Comparison of ENCODE assay signal across 8 cellular contexts in the genomic region with DNA sequence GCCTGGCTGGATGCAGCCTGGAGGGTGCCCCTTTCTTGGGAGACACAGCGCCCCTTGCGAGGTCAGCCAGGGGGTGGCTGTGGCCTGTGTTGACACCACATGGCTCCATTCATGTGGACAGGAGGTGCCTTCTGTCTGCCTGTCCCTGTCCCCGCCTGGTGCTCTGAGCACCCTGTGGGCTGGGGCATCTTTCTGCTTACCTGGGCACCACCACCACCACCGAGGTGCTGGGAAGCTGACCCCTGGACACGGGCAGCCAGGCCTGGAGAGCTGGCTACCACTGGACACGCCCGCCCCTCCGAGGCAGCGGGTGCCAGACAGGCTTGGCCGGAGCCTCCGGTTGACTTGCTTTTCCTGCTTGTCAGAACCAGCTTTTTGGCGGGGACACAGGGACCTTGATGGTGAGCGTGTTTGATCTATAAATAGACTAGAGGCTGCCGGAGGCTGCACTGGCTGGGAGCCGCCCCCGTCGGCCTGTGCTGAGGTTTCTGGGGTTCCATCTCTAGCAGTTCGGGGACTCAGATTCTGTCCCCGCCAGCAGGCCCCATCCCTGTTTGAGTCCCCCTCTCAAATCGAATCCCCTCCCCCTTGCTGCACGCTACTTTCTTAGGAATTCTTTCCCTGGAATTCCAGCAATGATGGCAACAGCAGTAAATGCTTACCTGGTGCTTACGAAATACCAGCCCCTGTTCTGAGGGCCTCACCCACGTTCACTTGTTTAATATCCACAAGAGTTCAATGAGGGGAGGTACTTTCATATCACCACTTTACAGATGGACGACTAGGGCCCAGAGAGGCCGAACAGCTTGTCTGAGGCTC.
DNase-seq lines count a peak whose midpoint lies in the region; ATAC-seq and TF ChIP-seq lines count a peak whose summit lies in the region.

No MANE protein-coding gene starts in this region.

- no peak for ATAC-seq in HG03139 (IDR thresholded peaks at IDR 0.05; ENCODE audit: unreplicated experiment)

- no peaks in the 10 kb centered on the region for H3K4me1 Mint-ChIP-seq in Calu3 (ENCODE audit: low read depth, unreplicated experiment)
- peaks cover 12% of the 10 kb centered on the region for H3K4me1 Mint-ChIP-seq in activated naive CD8-positive, alpha-beta T cell treated with anti-CD3 and anti-CD28 coated beads for 36 hours

- intact Hi-C loops in Calu3 (cut with micrococcal nuclease; ENCODE audit: unreplicated experiment) (no loop called here), left ventricle myocardium inferior (cut with micrococcal nuclease) (no loop called here)

- H3K36me3 Mint-ChIP-seq in Calu3 (ENCODE audit: insufficient read depth, unreplicated experiment) = peaks cover 4% of the 10 kb centered on the region
- no peaks in the 10 kb centered on the region for H3K36me3 Mint-ChIP-seq in activated naive CD8-positive, alpha-beta T cell treated with anti-CD3 and anti-CD28 coated beads for 36 hours

- POLR2A ChIA-PET in GM10248 (lab: Yijun Ruan, JAX) = no interaction called here

- no peaks in the 10 kb centered on the region for H3K9me3 ChIP-seq in left ventricle myocardium inferior (replicated peaks)

- H3K4me1 ChIP-seq in left ventricle myocardium inferior = peaks cover 33% of the 10 kb centered on the region

- no TSS peak for BruUV-seq in Calu3 (replicated peaks; lab: Mats Ljungman, UMichigan)

- H3K36me3 ChIP-seq in left ventricle myocardium inferior = no peaks in the 10 kb centered on the region

- peak overlapping the region; percentile 33 for H3K4me3 ChIP-seq in left ventricle myocardium inferior

- no peaks in the 10 kb centered on the region for H3K9me3 Mint-ChIP-seq in Calu3 (ENCODE audit: low read depth, unreplicated experiment)
- no peaks in the 10 kb centered on the region for H3K9me3 Mint-ChIP-seq in activated naive CD8-positive, alpha-beta T cell treated with anti-CD3 and anti-CD28 coated beads for 36 hours

- CTCF ChIA-PET in Calu3 (lab: Charles Lee) = interaction anchor here (0.6 to 2.0 kb wide), 5 partner anchors 48 to 119 kb away, joined by 3 to 9 read pairs (median 4); no protein-coding TSS in a partner anchor
- CTCF ChIA-PET in GM10248 (lab: Yijun Ruan, JAX) = interaction anchor here (0.8 to 5.1 kb wide), 17 partner anchors 10 to 227 kb away, joined by 3 to 35 read pairs (median 3); partner anchors contain the start of gene GSE1

- peaks cover 39% of the 10 kb centered on the region for H3K27me3 Mint-ChIP-seq in Calu3 (ENCODE audit: unreplicated experiment)
- no peaks in the 10 kb centered on the region for H3K27me3 Mint-ChIP-seq in activated naive CD8-positive, alpha-beta T cell treated with anti-CD3 and anti-CD28 coated beads for 36 hours

- peak overlapping the region; percentile 82 for H3K27ac ChIP-seq in left ventricle myocardium inferior (replicated peaks)

- H3K27me3 ChIP-seq in left ventricle myocardium inferior (ENCODE audit: low read depth) = no peaks in the 10 kb centered on the region

- no peak for TF ChIP-seq CTCF in Calu3 (IDR thresholded peaks at IDR 0.05; ENCODE audit: unreplicated experiment)
- TF ChIP-seq CTCF in left ventricle myocardium inferior (IDR thresholded peaks at IDR 0.05; ENCODE audit: borderline replicate concordance) = no peak
- TF ChIP-seq CTCF in GM10248 (IDR thresholded peaks at IDR 0.05; ENCODE audit: control extremely low read depth, extremely low read depth, low read depth, missing control alignments) = no peak

- H3K4me3 Mint-ChIP-seq in Calu3 (ENCODE audit: low read depth, unreplicated experiment) = no peak overlapping the region
- H3K4me3 Mint-ChIP-seq in activated naive CD8-positive, alpha-beta T cell treated with anti-CD3 and anti-CD28 coated beads for 36 hours = no peak overlapping the region

- H3K27ac Mint-ChIP-seq in Calu3 (ENCODE audit: unreplicated experiment) = no peak overlapping the region
- H3K27ac Mint-ChIP-seq in activated naive CD8-positive, alpha-beta T cell treated with anti-CD3 and anti-CD28 coated beads for 36 hours = no peak overlapping the region

- DNase-seq in Calu3 (peak; percentile 81), left ventricle myocardium inferior (peak; percentile 76), putamen (ENCODE audit: low spot score) (peak; percentile 33), NCI-H82 (lab: John Stamatoyannopoulos, UW) (no peak), GM10248 (ENCODE audit: extremely low spot score) (no peak), COLO829 (ENCODE audit: low spot score) (no peak)
- DNase-seq in activated naive CD8-positive, alpha-beta T cell treated with anti-CD3 and anti-CD28 coated beads for 36 hours = peak; percentile 13

Comparison
In these comparisons a context has a peak if more than half of its experiments do, and no peak if none do; other contexts are left out.
1. DNase-seq: peak in Calu3 (single experiment), activated naive CD8-positive, alpha-beta T cell treated with anti-CD3 and anti-CD28 coated beads for 36 hours (single experiment), left ventricle myocardium inferior (single experiment) and putamen (single experiment); none in NCI-H82 (single experiment), GM10248 (single experiment) and COLO829 (single experiment).